In genomic region chr11:107591446-107592236, GRCh38 we compare ENCODE assay signal across 8 cellular contexts. TPM values are rescaled to one million over a fixed set of nuclear protein-coding genes. Genes with fewer than 3 reads are reported as not detected.
A peak's percentile ranks its signal among the peaks of the same experiment; 100 is the strongest.
DNase-seq lines count a peak whose midpoint lies in the region; ATAC-seq and TF ChIP-seq lines count a peak whose summit lies in the region.

No MANE protein-coding gene starts in this region.

- TF ChIP-seq CTCF in osteoblast (IDR thresholded peaks at IDR 0.05; ENCODE audit: extremely low read depth, low read depth, low read length) = no peak

- H3K9me3 ChIP-seq in osteoblast (ENCODE audit: low read depth, low read length) = no peaks in the 10 kb centered on the region

- H2AFZ ChIP-seq in osteoblast (ENCODE audit: low read length) = peak overlapping the region; percentile 83

- ATAC-seq in GM18511 (IDR thresholded peaks at IDR 0.05; ENCODE audit: unreplicated experiment) (peak; percentile 35), HG03442 (IDR thresholded peaks at IDR 0.05; ENCODE audit: unreplicated experiment) (peak; percentile 33), HG02981 (IDR thresholded peaks at IDR 0.05; ENCODE audit: unreplicated experiment) (no peak)

- no peak overlapping the region for H3K27ac ChIP-seq in osteoblast (ENCODE audit: low read depth, low read length)

- no peaks in the 10 kb centered on the region for H4K20me1 ChIP-seq in osteoblast (ENCODE audit: insufficient read depth, low read length)

- peak overlapping the region; percentile 90 for H3K4me2 ChIP-seq in osteoblast (ENCODE audit: insufficient read depth, low read length)

- DNase-seq in 8988T = peak; percentile 33
- peak; percentile 71 for DNase-seq in activated CD8-positive, alpha-beta memory T cell treated with anti-CD3 and anti-CD28 coated beads for 24 hours
- peak; percentile 13 for DNase-seq in fibroblast of peridontal ligament (ENCODE audit: extremely low read depth)
- peak; percentile 80 for DNase-seq in osteoblast (ENCODE audit: insufficient read length, low spot score, missing footprints)
- DNase-seq in NCI-H146 (lab: John Stamatoyannopoulos, UW) = no peak

- H3K27me3 ChIP-seq in osteoblast (ENCODE audit: insufficient read depth, low read length) = peaks cover 76% of the 10 kb centered on the region

- H3K4me1 ChIP-seq in osteoblast (ENCODE audit: insufficient read depth, low read length) = peaks cover 5% of the 10 kb centered on the region

- no peaks in the 10 kb centered on the region for H3K79me2 ChIP-seq in osteoblast (ENCODE audit: insufficient read depth, low read length)

- H3K36me3 ChIP-seq in osteoblast (ENCODE audit: insufficient read depth, low read length) = no peaks in the 10 kb centered on the region

- H3K4me3 ChIP-seq in osteoblast (ENCODE audit: insufficient read depth, low read length) = peak overlapping the region; percentile 73

RNA-seq across cellular contexts. Expression of gene ELMOD1, which starts 0.7 kb away (rescaled TPM):
- under 0.01 TPM in 2 replicates for total RNA-seq in osteoblast

RNA-seq across cellular contexts. Expression of gene ALKBH8, which starts 26.1 kb away (rescaled TPM):
- total RNA-seq in osteoblast = 6.2 and 7.7 TPM in 2 replicates
